21 cellular contexts compared by ENCODE assay signal in genomic region chr22:33112606-33113005, GRCh38. TPM values are rescaled to one million over a fixed set of nuclear protein-coding genes. Genes with fewer than 3 reads are reported as not detected.
DNase-seq lines count a peak whose midpoint lies in the region; ATAC-seq lines count a peak whose summit lies in the region.
"Had no signal": no experiment of that assay in that cellular context is flagged by ENCODE, and none has a peak within 500 bp of the region (broad histone marks: within the 10 kb centered on the region; RNA-seq: fewer than 3 reads in every experiment).

No MANE protein-coding gene starts in this region.

- no peak overlapping the region for H3K27ac Mint-ChIP-seq in activated T-cell treated with anti-CD3 and anti-CD28 coated beads, Interleukin-2, amount 50 U/mL, for 72 hours
- H3K27ac Mint-ChIP-seq in activated naive CD4-positive, alpha-beta T cell treated with anti-CD3 and anti-CD28 coated beads, Interleukin-2, amount 10 ng/mL, durations not matched to agents 7 days and 5 days, result no peak overlapping the region
- H3K27ac Mint-ChIP-seq: activated CD4-positive, alpha-beta memory T cell treated with anti-CD3 and anti-CD28 coated beads, Interleukin-2, amount 10 ng/mL, durations not matched to agents 7 days and 5 days; activated naive CD4-positive, alpha-beta T cell treated with anti-CD3 and anti-CD28 coated beads, Interleukin-2, amount 50 U/mL, for 24 hours; natural killer cell treated with Interleukin-12 subunit alpha and Interleukin-12 subunit beta and Interleukin-15 and Interleukin-18, amount 100 ng/mL, for 72 hours; WTC11 had no signal

- H3K27me3 Mint-ChIP-seq in activated T-cell treated with anti-CD3 and anti-CD28 coated beads, Interleukin-2, amount 50 U/mL, for 72 hours (ENCODE audit: low read depth), result peaks cover 11% of the 10 kb centered on the region
- H3K27me3 Mint-ChIP-seq in activated naive CD4-positive, alpha-beta T cell treated with anti-CD3 and anti-CD28 coated beads, Interleukin-2, amount 10 ng/mL, durations not matched to agents 7 days and 5 days, result no peaks in the 10 kb centered on the region
- H3K27me3 Mint-ChIP-seq: activated CD4-positive, alpha-beta memory T cell treated with anti-CD3 and anti-CD28 coated beads, Interleukin-2, amount 10 ng/mL, durations not matched to agents 7 days and 5 days; natural killer cell treated with Interleukin-12 subunit alpha and Interleukin-12 subunit beta and Interleukin-15 and Interleukin-18, amount 100 ng/mL, for 72 hours had no signal

- no peak overlapping the region for H3K4me3 Mint-ChIP-seq in activated T-cell treated with anti-CD3 and anti-CD28 coated beads, Interleukin-2, amount 50 U/mL, for 72 hours
- no peak overlapping the region for H3K4me3 Mint-ChIP-seq in activated naive CD4-positive, alpha-beta T cell treated with anti-CD3 and anti-CD28 coated beads, Interleukin-2, amount 10 ng/mL, durations not matched to agents 7 days and 5 days
- H3K4me3 Mint-ChIP-seq: activated CD4-positive, alpha-beta memory T cell treated with anti-CD3 and anti-CD28 coated beads, Interleukin-2, amount 10 ng/mL, durations not matched to agents 7 days and 5 days; activated naive CD4-positive, alpha-beta T cell treated with anti-CD3 and anti-CD28 coated beads, Interleukin-2, amount 50 U/mL, for 24 hours; natural killer cell treated with Interleukin-12 subunit alpha and Interleukin-12 subunit beta and Interleukin-15 and Interleukin-18, amount 100 ng/mL, for 72 hours; WTC11 had no signal

- H3K4me1 Mint-ChIP-seq in activated T-cell treated with anti-CD3 and anti-CD28 coated beads, Interleukin-2, amount 50 U/mL, for 72 hours (ENCODE audit: low read depth), result peaks cover 12% of the 10 kb centered on the region
- no peaks in the 10 kb centered on the region for H3K4me1 Mint-ChIP-seq in activated naive CD4-positive, alpha-beta T cell treated with anti-CD3 and anti-CD28 coated beads, Interleukin-2, amount 10 ng/mL, durations not matched to agents 7 days and 5 days
- H3K4me1 Mint-ChIP-seq: activated naive CD4-positive, alpha-beta T cell treated with anti-CD3 and anti-CD28 coated beads, Interleukin-2, amount 50 U/mL, for 24 hours; WTC11 had no signal

- H3K36me3 Mint-ChIP-seq in activated T-cell treated with anti-CD3 and anti-CD28 coated beads, Interleukin-2, amount 50 U/mL, for 72 hours (ENCODE audit: insufficient read depth in 2 of 2), result no peaks in the 10 kb centered on the region
- no peaks in the 10 kb centered on the region for H3K36me3 Mint-ChIP-seq in activated naive CD4-positive, alpha-beta T cell treated with anti-CD3 and anti-CD28 coated beads, Interleukin-2, amount 10 ng/mL, durations not matched to agents 7 days and 5 days
- H3K36me3 Mint-ChIP-seq: activated naive CD4-positive, alpha-beta T cell treated with anti-CD3 and anti-CD28 coated beads, Interleukin-2, amount 50 U/mL, for 24 hours; natural killer cell treated with Interleukin-12 subunit alpha and Interleukin-12 subunit beta and Interleukin-15 and Interleukin-18, amount 100 ng/mL, for 72 hours; WTC11 had no signal

- peak; percentile 95 for DNase-seq in DMS153 (lab: John Stamatoyannopoulos, UW)
- peak; percentile 79 for DNase-seq in NCI-H1092 (lab: John Stamatoyannopoulos, UW)
- DNase-seq in NCI-H2171 treated with DMSO at 0.1 percent for 48 hours (lab: John Stamatoyannopoulos, UW), result peak; percentile 84
- peak; percentile 41 for DNase-seq in SW480 (ENCODE audit: low spot score)
- DNase-seq in activated T-cell treated with anti-CD3 and anti-CD28 coated beads, Interleukin-2, amount 50 U/mL, for 72 hours, result no peak
- no peak for DNase-seq in activated naive CD4-positive, alpha-beta T cell treated with anti-CD3 and anti-CD28 coated beads, Interleukin-2, amount 10 ng/mL, durations not matched to agents 7 days and 5 days
- DNase-seq: activated CD4-positive, alpha-beta memory T cell treated with anti-CD3 and anti-CD28 coated beads, Interleukin-2, amount 10 ng/mL, durations not matched to agents 7 days and 5 days; activated T-cell treated with anti-CD3 and anti-CD28 coated beads, Interleukin-2, amount 50 U/mL, for 1 hour; Caco-2; foreskin keratinocyte; Karpas-422; mesendoderm; psoas muscle; Right ventricle myocardium superior; stimulated activated CD4-positive, alpha-beta T cell treated with anti-CD3 and anti-CD28 coated beads, Interleukin-4, amount 100 ng/mL, for 24 hours had no signal

- ATAC-seq in activated T-cell treated with anti-CD3 and anti-CD28 coated beads, Interleukin-2, amount 50 U/mL, for 72 hours (replicated peaks in 1 of 2), result no peak
- ATAC-seq in HG02852 (IDR thresholded peaks at IDR 0.05; ENCODE audit: unreplicated experiment) (no peak), GM21423 (IDR thresholded peaks at IDR 0.05; ENCODE audit: unreplicated experiment) (no peak)
- ATAC-seq: foreskin keratinocyte; natural killer cell treated with Interleukin-12 subunit alpha and Interleukin-12 subunit beta and Interleukin-15 and Interleukin-18, amount 100 ng/mL, for 72 hours; psoas muscle; WTC11 had no signal

- no peaks in the 10 kb centered on the region for H3K9me3 Mint-ChIP-seq in activated T-cell treated with anti-CD3 and anti-CD28 coated beads, Interleukin-2, amount 50 U/mL, for 72 hours
- no peaks in the 10 kb centered on the region for H3K9me3 Mint-ChIP-seq in activated naive CD4-positive, alpha-beta T cell treated with anti-CD3 and anti-CD28 coated beads, Interleukin-2, amount 10 ng/mL, durations not matched to agents 7 days and 5 days
- H3K9me3 Mint-ChIP-seq: activated CD4-positive, alpha-beta memory T cell treated with anti-CD3 and anti-CD28 coated beads, Interleukin-2, amount 10 ng/mL, durations not matched to agents 7 days and 5 days; activated naive CD4-positive, alpha-beta T cell treated with anti-CD3 and anti-CD28 coated beads, Interleukin-2, amount 50 U/mL, for 24 hours; natural killer cell treated with Interleukin-12 subunit alpha and Interleukin-12 subunit beta and Interleukin-15 and Interleukin-18, amount 100 ng/mL, for 72 hours had no signal

- CTCF ChIA-PET in activated naive CD4-positive, alpha-beta T cell treated with anti-CD3 and anti-CD28 coated beads, Interleukin-2, amount 10 ng/mL, durations not matched to agents 7 days and 5 days (lab: Charles Lee), result no interaction called here

RNA-seq across cellular contexts. Expression of gene SYN3, which starts 54.4 kb away (rescaled TPM):
- total RNA-seq in activated T-cell treated with anti-CD3 and anti-CD28 coated beads, Interleukin-2, amount 50 U/mL, for 72 hours, result not detected
- total RNA-seq: activated CD4-positive, alpha-beta memory T cell treated with anti-CD3 and anti-CD28 coated beads, Interleukin-2, amount 10 ng/mL, durations not matched to agents 7 days and 5 days; Caco-2; foreskin keratinocyte; natural killer cell treated with Interleukin-12 subunit alpha and Interleukin-12 subunit beta and Interleukin-15 and Interleukin-18, amount 100 ng/mL, for 72 hours; T-helper 2 cell treated with Interferon-gamma antibody and Interleukin-4, amounts not matched to agents 100 ng/mL and 5 ng/mL, for 36 hours had no signal

Comparison
In these comparisons a context has a peak if more than half of its experiments do, and no peak if none do; other contexts are left out.
1. DNase-seq: peak in DMS153 (single experiment), NCI-H1092 (single experiment), NCI-H2171 treated with DMSO at 0.1 percent for 48 hours (single experiment) and SW480 (single experiment); none in activated T-cell treated with anti-CD3 and anti-CD28 coated beads, Interleukin-2, amount 50 U/mL, for 72 hours (0 of 2) and activated naive CD4-positive, alpha-beta T cell treated with anti-CD3 and anti-CD28 coated beads, Interleukin-2, amount 10 ng/mL, durations not matched to agents 7 days and 5 days (single experiment).